Comparison of ENCODE assay signal across 26 cellular contexts in the genomic region with DNA sequence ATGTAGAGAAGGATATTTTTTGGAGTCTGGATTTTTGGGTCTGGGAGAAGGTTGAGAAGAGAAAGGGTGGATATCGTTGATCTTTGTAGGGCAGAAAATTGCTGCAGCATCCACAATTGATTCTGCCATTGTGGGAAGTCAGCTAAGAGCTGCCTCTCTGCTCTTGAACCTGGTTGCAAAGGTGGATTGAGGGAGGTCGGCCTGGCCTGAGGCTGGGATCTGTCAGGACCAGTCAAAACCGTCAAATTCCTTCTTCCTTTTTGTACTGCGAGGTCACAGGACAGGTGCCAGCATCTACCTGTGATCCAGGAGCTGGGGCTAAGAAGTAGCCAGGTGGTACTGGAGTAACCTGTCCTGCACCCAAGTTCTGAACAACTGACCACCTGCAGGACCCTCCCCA.
DNase-seq lines count a peak whose midpoint lies in the region; ATAC-seq and TF ChIP-seq lines count a peak whose summit lies in the region.
"Had no signal": no experiment of that assay in that cellular context is flagged by ENCODE, and none has a peak within 500 bp of the region (broad histone marks: within the 10 kb centered on the region; RNA-seq: fewer than 3 reads in every experiment).

No MANE protein-coding gene starts in this region.

- DNase-seq in stimulated activated naive CD8-positive, alpha-beta T cell treated with anti-CD3 and anti-CD28 coated beads, Interleukin-15, amount 100 ng/mL, for 72 hours: peak; percentile 34 to 48
- DNase-seq in stimulated activated naive CD8-positive, alpha-beta T cell treated with anti-CD3 and anti-CD28 coated beads, Interleukin-15, Interleukin-2, amounts not matched to agents 100 U/mL and 50 U/mL, for 24 hours: no peak
- no peak for DNase-seq in activated CD8-positive, alpha-beta T cell treated with anti-CD3 and anti-CD28 coated beads for 36 hours
- DNase-seq in islet precursor cell: peak; percentile 43
- DNase-seq in C1 segment of cervical spinal cord (lab: John Stamatoyannopoulos, UW): no peak
- DNase-seq in SW 1271 (lab: John Stamatoyannopoulos, UW): no peak
- no peak for DNase-seq in SIG-M5 treated with dmso at 0.1 percent for 504 hours (lab: John Stamatoyannopoulos, UW; ENCODE audit: unreplicated experiment)
- DNase-seq: ACHN; activated CD4-positive, alpha-beta T cell treated with anti-CD3 and anti-CD28 coated beads, Interleukin-2, amount 50 U/mL, for 1 hour; activated CD8-positive, alpha-beta memory T cell treated with anti-CD3 and anti-CD28 coated beads, Interleukin-2, amount 50 U/mL, for 4 hours; activated naive CD4-positive, alpha-beta T cell treated with Interleukin-2 at 50 U/mL for 16 hours; anterior cingulate cortex; DMS153; Karpas-422; NCI-H1417 treated with DMSO at 0.1 percent for 48 hours; NCI-H2029 treated with DMSO at 0.1 percent for 48 hours; NCI-H2227 treated with DMSO at 0.1 percent for 48 hours; NCI-H526 treated with DMSO at 0.1 percent for 48 hours; nephron progenitor cell; small intestine; T1000 had no signal

- POLR2A ChIA-PET in activated CD8-positive, alpha-beta T cell treated with anti-CD3 and anti-CD28 coated beads for 36 hours (lab: Charles Lee): no interaction called here

- CTCF ChIA-PET in activated CD8-positive, alpha-beta T cell treated with anti-CD3 and anti-CD28 coated beads for 36 hours (lab: Charles Lee): no interaction called here

- no peak overlapping the region for H3K4me3 Mint-ChIP-seq in stimulated activated naive CD8-positive, alpha-beta T cell treated with anti-CD3 and anti-CD28 coated beads, Interleukin-15, amount 100 ng/mL, for 72 hours
- no peak overlapping the region for H3K4me3 Mint-ChIP-seq in activated CD8-positive, alpha-beta T cell treated with anti-CD3 and anti-CD28 coated beads for 36 hours
- H3K4me3 Mint-ChIP-seq: B cell; nephron progenitor cell; stimulated activated naive CD8-positive, alpha-beta T cell treated with anti-CD3 and anti-CD28 coated beads, Interleukin-15, Interleukin-2, amounts not matched to agents 100 ng/mL and 50 ng/mL, for 24 hours had no signal

- no peaks in the 10 kb centered on the region for H3K27me3 Mint-ChIP-seq in stimulated activated naive CD8-positive, alpha-beta T cell treated with anti-CD3 and anti-CD28 coated beads, Interleukin-15, amount 100 ng/mL, for 72 hours
- no peaks in the 10 kb centered on the region for H3K27me3 Mint-ChIP-seq in activated CD8-positive, alpha-beta T cell treated with anti-CD3 and anti-CD28 coated beads for 36 hours
- H3K27me3 Mint-ChIP-seq: B cell; stimulated activated naive CD8-positive, alpha-beta T cell treated with anti-CD3 and anti-CD28 coated beads, Interleukin-15, Interleukin-2, amounts not matched to agents 100 ng/mL and 50 ng/mL, for 24 hours had no signal

- H3K36me3 Mint-ChIP-seq in activated CD8-positive, alpha-beta T cell treated with anti-CD3 and anti-CD28 coated beads for 36 hours (ENCODE audit: low read depth): no peaks in the 10 kb centered on the region

- ATAC-seq in stimulated activated naive CD8-positive, alpha-beta T cell treated with anti-CD3 and anti-CD28 coated beads, Interleukin-15, amount 100 ng/mL, for 72 hours: peak; percentile 55
- no peak for ATAC-seq in stimulated activated naive CD8-positive, alpha-beta T cell treated with anti-CD3 and anti-CD28 coated beads, Interleukin-15, Interleukin-2, amounts not matched to agents 100 U/mL and 50 U/mL, for 24 hours
- peak; percentile 27 for ATAC-seq in activated CD8-positive, alpha-beta T cell treated with anti-CD3 and anti-CD28 coated beads for 36 hours
- no peak for ATAC-seq in HG02884 (IDR thresholded peaks at IDR 0.05; ENCODE audit: unreplicated experiment)
- ATAC-seq: left lobe of liver, Panc1 had no signal

- no peak for TF ChIP-seq CTCF in activated CD8-positive, alpha-beta T cell treated with anti-CD3 and anti-CD28 coated beads for 36 hours (IDR thresholded peaks at IDR 0.05)

- no peaks in the 10 kb centered on the region for H3K4me1 Mint-ChIP-seq in stimulated activated naive CD8-positive, alpha-beta T cell treated with anti-CD3 and anti-CD28 coated beads, Interleukin-15, amount 100 ng/mL, for 72 hours
- no peaks in the 10 kb centered on the region for H3K4me1 Mint-ChIP-seq in activated CD8-positive, alpha-beta T cell treated with anti-CD3 and anti-CD28 coated beads for 36 hours (ENCODE audit: low read depth)
- H3K4me1 Mint-ChIP-seq: B cell had no signal

- H3K27ac Mint-ChIP-seq in stimulated activated naive CD8-positive, alpha-beta T cell treated with anti-CD3 and anti-CD28 coated beads, Interleukin-15, amount 100 ng/mL, for 72 hours: peak overlapping the region in 1 of 2 donors; percentile 88
- no peak overlapping the region for H3K27ac Mint-ChIP-seq in activated CD8-positive, alpha-beta T cell treated with anti-CD3 and anti-CD28 coated beads for 36 hours
- H3K27ac Mint-ChIP-seq: B cell; nephron progenitor cell; stimulated activated naive CD8-positive, alpha-beta T cell treated with anti-CD3 and anti-CD28 coated beads, Interleukin-15, Interleukin-2, amounts not matched to agents 100 ng/mL and 50 ng/mL, for 24 hours had no signal

- H3K9me3 Mint-ChIP-seq in stimulated activated naive CD8-positive, alpha-beta T cell treated with anti-CD3 and anti-CD28 coated beads, Interleukin-15, amount 100 ng/mL, for 72 hours: peaks cover 19 to 24% of the 10 kb centered on the region in 2 donors
- H3K9me3 Mint-ChIP-seq in activated CD8-positive, alpha-beta T cell treated with anti-CD3 and anti-CD28 coated beads for 36 hours: peaks cover 15% of the 10 kb centered on the region

- intact Hi-C loops in activated CD8-positive, alpha-beta T cell treated with anti-CD3 and anti-CD28 coated beads for 36 hours (cut with micrococcal nuclease): no loop called here

Comparison
In these comparisons a context has a peak if more than half of its experiments do, and no peak if none do; other contexts are left out.
1. ATAC-seq: peak in stimulated activated naive CD8-positive, alpha-beta T cell treated with anti-CD3 and anti-CD28 coated beads, Interleukin-15, amount 100 ng/mL, for 72 hours (single experiment) and activated CD8-positive, alpha-beta T cell treated with anti-CD3 and anti-CD28 coated beads for 36 hours (single experiment); none in stimulated activated naive CD8-positive, alpha-beta T cell treated with anti-CD3 and anti-CD28 coated beads, Interleukin-15, Interleukin-2, amounts not matched to agents 100 U/mL and 50 U/mL, for 24 hours (single experiment) and HG02884 (single experiment).
2. DNase-seq: peak in stimulated activated naive CD8-positive, alpha-beta T cell treated with anti-CD3 and anti-CD28 coated beads, Interleukin-15, amount 100 ng/mL, for 72 hours (2 of 2) and islet precursor cell (single experiment); none in stimulated activated naive CD8-positive, alpha-beta T cell treated with anti-CD3 and anti-CD28 coated beads, Interleukin-15, Interleukin-2, amounts not matched to agents 100 U/mL and 50 U/mL, for 24 hours (single experiment), activated CD8-positive, alpha-beta T cell treated with anti-CD3 and anti-CD28 coated beads for 36 hours (single experiment), C1 segment of cervical spinal cord (0 of 14), SW 1271 (0 of 2) and SIG-M5 treated with dmso at 0.1 percent for 504 hours (single experiment).